8 cellular contexts compared by ENCODE assay signal in genomic region chr14:68816183-68816942, GRCh38.
A peak's percentile ranks its signal among the peaks of the same experiment; 100 is the strongest.
DNase-seq lines count a peak whose midpoint lies in the region; ATAC-seq lines count a peak whose summit lies in the region.

No MANE protein-coding gene starts in this region.

- peaks cover 11% of the 10 kb centered on the region for H3K36me3 Mint-ChIP-seq in central memory CD8-positive, alpha-beta T cell (ENCODE audit: insufficient read depth)

- ATAC-seq in GM18867 (IDR thresholded peaks at IDR 0.05; ENCODE audit: unreplicated experiment) (peak; percentile 58), HG03135 (IDR thresholded peaks at IDR 0.05; ENCODE audit: unreplicated experiment) (peak; percentile 46)
- ATAC-seq in central memory CD8-positive, alpha-beta T cell (replicated peaks; ENCODE audit: extremely low read depth, poor library complexity, severe bottlenecking): peak; percentile 80

- H3K9me3 Mint-ChIP-seq in central memory CD8-positive, alpha-beta T cell: no peaks in the 10 kb centered on the region

- DNase-seq in AG08395 (ENCODE audit: low spot score) (peak; percentile 90), NCI-H226 (peak; percentile 83), kidney glomerular epithelial cell (lab: John Stamatoyannopoulos, UW) (peak; percentile 79)
- peak; percentile 94 for DNase-seq in activated CD4-positive, CD25-positive, alpha-beta regulatory T cell treated with anti-CD3 and anti-CD28 coated beads, Interleukin-2, amount 50 U/mL, for 72 hours
- peak; percentile 83 to 91 for DNase-seq in central memory CD8-positive, alpha-beta T cell (ENCODE audit: low spot score in 2 of 2)
- DNase-seq in stimulated activated CD4-positive, alpha-beta T cell treated with anti-CD3 and anti-CD28 coated beads, Interleukin-15, amount 100 ng/mL, for 48 hours (ENCODE audit: low read depth in 2 of 2): peak; percentile 82 to 87

- H3K4me3 Mint-ChIP-seq in central memory CD8-positive, alpha-beta T cell: peak overlapping the region; percentile 78

- peak overlapping the region; percentile 90 for H3K27ac Mint-ChIP-seq in central memory CD8-positive, alpha-beta T cell (ENCODE audit: low read depth)

- H3K4me1 Mint-ChIP-seq in central memory CD8-positive, alpha-beta T cell: peaks cover 65% of the 10 kb centered on the region

- H3K27me3 Mint-ChIP-seq in central memory CD8-positive, alpha-beta T cell: no peaks in the 10 kb centered on the region

Comparison
In these comparisons a context has a peak if more than half of its experiments do, and no peak if none do; other contexts are left out.
1. Peak in every context shown above with its lines: DNase-seq and ATAC-seq.